In genomic region chr3:146605106-146605505, GRCh38 we compare ENCODE assay signal across 27 cellular contexts. TPM values are rescaled to one million over a fixed set of nuclear protein-coding genes. Genes with fewer than 3 reads are reported as not detected.
"Had no signal": no experiment of that assay in that cellular context is flagged by ENCODE, and none has a peak within 500 bp of the region (broad histone marks: within the 10 kb centered on the region; RNA-seq: fewer than 3 reads in every experiment).

Gene PLSCR5, minus strand, starts transcription at chr3:146605346. Its CDS starts 134 bp downstream, at chr3:146605212.

- H3K36me3 Mint-ChIP-seq: activated naive CD8-positive, alpha-beta T cell; memory B cell; naive B cell had no signal

- H3K36me3 ChIP-seq: suprapubic skin, transverse colon, vagina, WERI-Rb-1 had no signal

- H3K4me1 Mint-ChIP-seq: memory B cell; naive B cell; neural crest cell; stimulated activated naive CD8-positive, alpha-beta T cell treated with anti-CD3 and anti-CD28 coated beads, Interleukin-15, amount 100 ng/mL, for 72 hours had no signal

- H3K9me3 ChIP-seq: mucosa of descending colon, suprapubic skin, transverse colon, vagina had no signal

- H3K4me1 ChIP-seq: suprapubic skin, transverse colon, vagina had no signal

- H3K4me3 ChIP-seq: mucosa of descending colon, skin epidermis, suprapubic skin, transverse colon, vagina had no signal

- H3K27ac ChIP-seq: skin epidermis, suprapubic skin, vagina, WERI-Rb-1 had no signal

- H3K27me3 ChIP-seq: suprapubic skin, transverse colon, vagina had no signal

- H3K27me3 Mint-ChIP-seq: progenitor cell of endocrine pancreas had no signal

- DNase-seq: activated CD4-positive, alpha-beta T cell treated with anti-CD3 and anti-CD28 coated beads for 1 hour; activated CD4-positive, alpha-beta T cell treated with anti-CD3 and anti-CD28 coated beads, Interleukin-2, amount 50 U/mL, for 4 hours; activated gamma-delta T cell treated with Interleukin-2 at 50 U/mL for 16 hours; caudate nucleus; effector memory CD8-positive, alpha-beta T cell; foreskin melanocyte; kidney glomerular epithelial cell; left ventricle myocardium superior; mucosa of descending colon; naive B cell; right cardiac atrium; stimulated activated CD4-positive, alpha-beta T cell treated with anti-CD3 and anti-CD28 coated beads, Interleukin-15, amount 100 ng/mL, for 24 hours; stimulated activated CD4-positive, alpha-beta T cell treated with anti-CD3 and anti-CD28 coated beads, Interleukin-4, amount 100 ng/mL, for 1 hour; stimulated activated naive CD8-positive, alpha-beta T cell treated with anti-CD3 and anti-CD28 coated beads, Interleukin-15, amount 100 ng/mL, for 72 hours; T-helper 2 cell; transverse colon; WERI-Rb-1 had no signal

- ATAC-seq: effector memory CD8-positive, alpha-beta T cell; left ventricle myocardium superior; mucosa of descending colon; right cardiac atrium; stimulated activated naive CD8-positive, alpha-beta T cell treated with anti-CD3 and anti-CD28 coated beads, Interleukin-15, amount 100 ng/mL, for 72 hours had no signal

- H3K27ac Mint-ChIP-seq: activated naive CD8-positive, alpha-beta T cell; effector memory CD8-positive, alpha-beta T cell; memory B cell; naive B cell; progenitor cell of endocrine pancreas; stimulated activated naive CD8-positive, alpha-beta T cell treated with anti-CD3 and anti-CD28 coated beads, Interleukin-15, amount 100 ng/mL, for 72 hours had no signal

- H3K4me3 Mint-ChIP-seq: activated naive CD8-positive, alpha-beta T cell; effector memory CD8-positive, alpha-beta T cell; memory B cell; naive B cell; neural crest cell; stimulated activated naive CD8-positive, alpha-beta T cell treated with anti-CD3 and anti-CD28 coated beads, Interleukin-15, amount 100 ng/mL, for 72 hours had no signal

- H3K9me3 Mint-ChIP-seq: effector memory CD8-positive, alpha-beta T cell; memory B cell; stimulated activated naive CD8-positive, alpha-beta T cell treated with anti-CD3 and anti-CD28 coated beads, Interleukin-15, amount 100 ng/mL, for 72 hours had no signal

RNA-seq across cellular contexts. Expression of gene PLSCR5, which starts in this region (rescaled TPM):
- total RNA-seq: activated CD8-positive, alpha-beta memory T cell treated with anti-CD3 and anti-CD28 coated beads for 36 hours; dermis microvascular lymphatic vessel endothelial cell; left ventricle myocardium superior; mucosa of descending colon; neural crest cell; osteoblast; progenitor cell of endocrine pancreas; right cardiac atrium; suprapubic skin; transverse colon; vagina had no signal
- polyA plus RNA-seq: right cardiac atrium had no signal
